ENCODE assay signal across 8 cellular contexts in genomic region chr19:2048959-2049740, GRCh38. TPM values are rescaled to one million over a fixed set of nuclear protein-coding genes. Genes with fewer than 3 reads are reported as not detected.
DNase-seq lines count a peak whose midpoint lies in the region; ATAC-seq and TF ChIP-seq lines count a peak whose summit lies in the region.

No MANE protein-coding gene starts in this region.

- peak overlapping the region; percentile 85 for H3K27ac Mint-ChIP-seq in activated CD8-positive, alpha-beta memory T cell treated with anti-CD3 and anti-CD28 coated beads, Interleukin-2, amount 10 ng/mL, durations not matched to agents 7 days and 5 days

- H3K4me3 Mint-ChIP-seq in activated CD8-positive, alpha-beta memory T cell treated with anti-CD3 and anti-CD28 coated beads, Interleukin-2, amount 10 ng/mL, durations not matched to agents 7 days and 5 days = peak overlapping the region; percentile 86

- H3K9me3 ChIP-seq in left lung (no peaks in the 10 kb centered on the region), thymus (ENCODE audit: control insufficient read depth) (no peaks in the 10 kb centered on the region)

- in situ Hi-C loops in brain microvascular endothelial cell (cut with HindIII; ENCODE audit: low pct_ligation_motif_present, low sequenced_read_pairs) = no loop called here

- peaks cover 17% of the 10 kb centered on the region for H3K36me3 ChIP-seq in brain microvascular endothelial cell (replicated peaks)
- peaks cover 0 to 51% of the 10 kb centered on the region in 2 donors for H3K36me3 ChIP-seq in left lung
- peaks cover 43% of the 10 kb centered on the region for H3K36me3 ChIP-seq in thymus (ENCODE audit: control insufficient read depth, insufficient read depth)

- H3K36me3 Mint-ChIP-seq in activated CD8-positive, alpha-beta memory T cell treated with anti-CD3 and anti-CD28 coated beads, Interleukin-2, amount 10 ng/mL, durations not matched to agents 7 days and 5 days = peaks cover 6% of the 10 kb centered on the region

- no peak for TF ChIP-seq CTCF in brain microvascular endothelial cell (IDR thresholded peaks at IDR 0.05; ENCODE audit: low read depth, low read length, missing control alignments)
- no peak for TF ChIP-seq CTCF in left lung (IDR thresholded peaks at IDR 0.05)

- peak; percentile 58 for DNase-seq in activated CD8-positive, alpha-beta memory T cell treated with anti-CD3 and anti-CD28 coated beads, Interleukin-2, amount 10 ng/mL, durations not matched to agents 7 days and 5 days
- DNase-seq in activated CD8-positive, alpha-beta memory T cell treated with anti-CD3 and anti-CD28 coated beads, Interleukin-2, amount 50 U/mL, for 4 hours = no peak
- DNase-seq in brain microvascular endothelial cell (no peak), left lung (peak in 1 of 2 donors; percentile 79), GF-D8 (lab: John Stamatoyannopoulos, UW) (no peak)
- no peak for DNase-seq in activated CD4-positive, alpha-beta T cell treated with anti-CD3 and anti-CD28 coated beads, Interleukin-2, amount 50 U/mL, for 4 hours

- intact Hi-C loops in left lung (cut with DNase I) = no loop called here

- H3K9me3 Mint-ChIP-seq in activated CD8-positive, alpha-beta memory T cell treated with anti-CD3 and anti-CD28 coated beads, Interleukin-2, amount 10 ng/mL, durations not matched to agents 7 days and 5 days (ENCODE audit: low read depth) = no peaks in the 10 kb centered on the region

- 92% methylated on average over 27 of the region's 27 CpGs for WGBS in thymus

- no peak for ATAC-seq in activated CD8-positive, alpha-beta memory T cell treated with anti-CD3 and anti-CD28 coated beads, Interleukin-2, amount 10 ng/mL, durations not matched to agents 7 days and 5 days
- peak; percentile 10 for ATAC-seq in left lung
- no peak for ATAC-seq in activated CD4-positive, CD25-positive, alpha-beta regulatory T cell treated with anti-CD3 and anti-CD28 coated beads, Interleukin-2, amount 50 U/mL, for 24 hours

- H3K27me3 Mint-ChIP-seq in activated CD8-positive, alpha-beta memory T cell treated with anti-CD3 and anti-CD28 coated beads, Interleukin-2, amount 10 ng/mL, durations not matched to agents 7 days and 5 days = no peaks in the 10 kb centered on the region

- CTCF ChIA-PET in activated CD8-positive, alpha-beta memory T cell treated with anti-CD3 and anti-CD28 coated beads, Interleukin-2, amount 10 ng/mL, durations not matched to agents 7 days and 5 days (lab: Charles Lee) = interaction anchor here (1.6 to 3.4 kb wide), 2 partner anchors 30 to 39 kb away, joined by 4 to 9 read pairs; no protein-coding TSS in a partner anchor

- peaks cover 53 to 74% of the 10 kb centered on the region in 2 donors for H3K4me1 ChIP-seq in left lung
- peaks cover 47% of the 10 kb centered on the region for H3K4me1 ChIP-seq in thymus (ENCODE audit: control insufficient read depth, insufficient read depth, low read length)

- no peaks in the 10 kb centered on the region for H3K27me3 ChIP-seq in brain microvascular endothelial cell (replicated peaks)
- no peaks in the 10 kb centered on the region for H3K27me3 ChIP-seq in left lung
- H3K27me3 ChIP-seq in thymus (ENCODE audit: control insufficient read depth, insufficient read depth) = no peaks in the 10 kb centered on the region

- peaks cover 41% of the 10 kb centered on the region for H3K4me1 Mint-ChIP-seq in activated CD8-positive, alpha-beta memory T cell treated with anti-CD3 and anti-CD28 coated beads, Interleukin-2, amount 10 ng/mL, durations not matched to agents 7 days and 5 days

- no peak overlapping the region for H3K27ac ChIP-seq in brain microvascular endothelial cell
- H3K27ac ChIP-seq in left lung = peak overlapping the region; percentile 95 to 97
- peak overlapping the region; percentile 75 for H3K27ac ChIP-seq in thymus (ENCODE audit: low read depth)

- H3K4me3 ChIP-seq in brain microvascular endothelial cell (ENCODE audit: low read depth, low read length) = peak overlapping the region; percentile 80
- peak overlapping the region; percentile 92 to 99 for H3K4me3 ChIP-seq in left lung
- H3K4me3 ChIP-seq in thymus (ENCODE audit: low read length) = peak overlapping the region; percentile 96

RNA-seq across cellular contexts. Expression of gene MKNK2, which starts 1.9 kb away (rescaled TPM):
- 100 to 1,000 TPM; 196 to 201 TPM for total RNA-seq in activated CD8-positive, alpha-beta memory T cell treated with anti-CD3 and anti-CD28 coated beads, Interleukin-2, amount 10 ng/mL, durations not matched to agents 7 days and 5 days
- 100 to 1,000 TPM; 238 to 291 TPM for total RNA-seq in left lung
- polyA plus RNA-seq in thymus = 97.9 TPM

RNA-seq across cellular contexts. Expression of gene BTBD2, which starts 33.6 kb away (rescaled TPM):
- 10 to 100 TPM; 37.4 to 52.7 TPM for total RNA-seq in activated CD8-positive, alpha-beta memory T cell treated with anti-CD3 and anti-CD28 coated beads, Interleukin-2, amount 10 ng/mL, durations not matched to agents 7 days and 5 days
- total RNA-seq in left lung = 10 to 100 TPM; 63.1 to 63.6 TPM
- polyA plus RNA-seq in thymus = 36.9 TPM

RNA-seq across cellular contexts. Expression of gene MOB3A, which starts 47.0 kb away (rescaled TPM):
- 100 to 1,000 TPM; 200 to 202 TPM for total RNA-seq in activated CD8-positive, alpha-beta memory T cell treated with anti-CD3 and anti-CD28 coated beads, Interleukin-2, amount 10 ng/mL, durations not matched to agents 7 days and 5 days
- 100 to 1,000 TPM in 1 of 2 donors, 10 to 100 TPM in 1; 59.1 to 105 TPM for total RNA-seq in left lung
- 29.7 TPM for polyA plus RNA-seq in thymus

RNA-seq across cellular contexts. Expression of gene IZUMO4, which starts 47.6 kb away (rescaled TPM):
- total RNA-seq in activated CD8-positive, alpha-beta memory T cell treated with anti-CD3 and anti-CD28 coated beads, Interleukin-2, amount 10 ng/mL, durations not matched to agents 7 days and 5 days = 10 to 100 TPM in 1 of 2 experiments, 1 to 10 TPM in 1; 7.2 to 10.1 TPM
- 1 to 10 TPM; 2.6 to 5.2 TPM for total RNA-seq in left lung
- 37.8 TPM for polyA plus RNA-seq in thymus
